In the genomic region with DNA sequence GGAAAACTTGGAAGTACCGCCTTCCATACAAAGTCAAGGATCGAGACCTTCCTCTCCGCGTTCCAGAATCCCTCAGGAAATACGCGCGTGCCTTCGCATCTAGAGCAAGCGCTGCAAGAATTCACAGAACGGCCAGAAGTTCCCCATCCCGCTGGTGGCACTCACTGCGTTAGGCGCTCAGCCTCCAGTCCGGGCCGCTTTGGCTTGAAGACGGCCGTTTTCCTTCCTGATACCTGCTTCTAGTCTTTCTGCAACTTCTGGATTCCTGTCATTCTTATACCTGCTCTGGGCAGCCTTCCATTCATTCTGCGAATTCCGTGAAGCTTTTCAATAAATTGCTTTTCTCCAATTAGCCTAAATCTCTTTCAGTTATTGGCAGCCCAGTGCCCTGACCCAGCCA, we compare ENCODE assay signal across 28 cellular contexts.
"Had no signal": no experiment of that assay in that cellular context is flagged by ENCODE, and none has a peak within 500 bp of the region (broad histone marks: within the 10 kb centered on the region; RNA-seq: fewer than 3 reads in every experiment).

No MANE protein-coding gene starts in this region.

- H3K4me3 ChIP-seq: ascending aorta, breast epithelium had no signal

- H3K27me3 ChIP-seq: ascending aorta, breast epithelium had no signal

- ATAC-seq: activated CD4-positive, alpha-beta T cell treated with anti-CD3 and anti-CD28 coated beads for 36 hours; activated CD4-positive, CD25-positive, alpha-beta regulatory T cell treated with anti-CD3 and anti-CD28 coated beads, Interleukin-2, amount 50 U/mL, for 24 hours; activated CD8-positive, alpha-beta memory T cell treated with anti-CD3 and anti-CD28 coated beads, Interleukin-2, amount 10 ng/mL, durations not matched to agents 7 days and 5 days; activated CD8-positive, alpha-beta T cell treated with anti-CD3 and anti-CD28 coated beads, Interleukin-2, amount 10 ng/mL, durations not matched to agents 7 days and 5 days; activated naive CD8-positive, alpha-beta T cell treated with anti-CD3 and anti-CD28 coated beads, Interleukin-2, amount 50 U/mL, for 24 hours had no signal

- DNase-seq: activated B cell treated with CpG ODN at 0.5 μM for 24 hours; activated CD4-positive, alpha-beta memory T cell treated with anti-CD3 and anti-CD28 coated beads, Interleukin-2, amount 10 ng/mL, durations not matched to agents 7 days and 5 days; activated CD4-positive, alpha-beta T cell treated with anti-CD3 and anti-CD28 coated beads for 1 hour; activated CD4-positive, alpha-beta T cell treated with anti-CD3 and anti-CD28 coated beads for 36 hours; activated CD4-positive, alpha-beta T cell treated with anti-CD3 and anti-CD28 coated beads for 48 hours; activated CD4-positive, alpha-beta T cell treated with anti-CD3 and anti-CD28 coated beads, Interleukin-2, amount 10 ng/mL, durations not matched to agents 7 days and 5 days; activated CD4-positive, alpha-beta T cell treated with anti-CD3 and anti-CD28 coated beads, Interleukin-2, amount 50 U/mL, for 48 hours; activated CD8-positive, alpha-beta memory T cell treated with anti-CD3 and anti-CD28 coated beads for 24 hours; activated CD8-positive, alpha-beta memory T cell treated with anti-CD3 and anti-CD28 coated beads, Interleukin-2, amount 10 ng/mL, durations not matched to agents 7 days and 5 days; activated CD8-positive, alpha-beta memory T cell treated with anti-CD3 and anti-CD28 coated beads, Interleukin-2, amount 50 U/mL, for 48 hours; activated CD8-positive, alpha-beta T cell treated with anti-CD3 and anti-CD28 coated beads, Interleukin-2, amount 10 ng/mL, durations not matched to agents 7 days and 5 days; activated effector memory CD4-positive, alpha-beta T cell treated with Interleukin-2 at 50 U/mL for 16 hours; activated naive CD4-positive, alpha-beta T cell treated with anti-CD3 and anti-CD28 coated beads, Interleukin-2, amount 10 ng/mL, durations not matched to agents 7 days and 5 days; activated naive CD4-positive, alpha-beta T cell treated with Interleukin-2 at 50 U/mL for 16 hours; activated naive CD8-positive, alpha-beta T cell treated with anti-CD3 and anti-CD28 coated beads, Interleukin-2, amount 10 ng/mL, durations not matched to agents 7 days and 5 days; activated naive CD8-positive, alpha-beta T cell treated with anti-CD3 and anti-CD28 coated beads, Interleukin-2, amount 50 U/mL, for 24 hours; activated T-cell treated with anti-CD3 and anti-CD28 coated beads, Interleukin-2, amount 50 U/mL, for 24 hours; activated T-cell treated with anti-CD3 and anti-CD28 coated beads, Interleukin-2, amount 50 U/mL, for 48 hours; amygdala; anterior cingulate cortex; central memory CD4-positive, alpha-beta T cell; T-helper 1 cell; T-helper 2 cell; T-helper 9 cell had no signal

- H3K4me1 ChIP-seq: ascending aorta, breast epithelium had no signal

- H3K36me3 ChIP-seq: ascending aorta, breast epithelium had no signal

- H3K27ac ChIP-seq: ascending aorta, breast epithelium, VCaP had no signal

- H3K9me3 ChIP-seq: ascending aorta, breast epithelium had no signal
